ENCODE assay signal across 27 cellular contexts in the genomic region with DNA sequence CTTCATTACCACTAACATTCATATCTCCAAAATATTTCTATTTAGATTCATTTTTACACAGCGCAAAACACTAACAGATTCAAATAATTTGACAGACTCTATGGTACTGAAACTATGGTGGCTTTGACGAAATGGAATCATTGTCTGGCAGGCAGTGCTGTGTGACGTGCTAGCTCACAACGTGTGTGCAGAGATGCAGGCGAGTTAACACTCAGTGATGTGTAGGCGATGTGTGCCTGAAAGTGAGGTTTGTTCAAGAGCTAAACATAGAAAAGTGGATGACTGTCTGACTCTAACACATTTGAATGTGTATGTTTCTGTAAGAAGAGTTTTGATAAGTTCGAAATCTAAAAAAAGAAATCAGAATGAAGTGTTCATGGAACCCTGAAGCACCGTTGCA.
"Had no signal": no experiment of that assay in that cellular context is flagged by ENCODE, and none has a peak within 500 bp of the region (broad histone marks: within the 10 kb centered on the region; RNA-seq: fewer than 3 reads in every experiment).

No MANE protein-coding gene starts in this region.

- H3K27ac ChIP-seq: epithelial cell of prostate, stomach, suprapubic skin, upper lobe of right lung had no signal

- H3K27me3 ChIP-seq: stomach, suprapubic skin, tibial artery, upper lobe of right lung had no signal

- ATAC-seq: activated T-helper 17 cell treated with anti-CD3 and anti-CD28 coated beads, Interleukin-2, amount 50 U/mL, for 72 hours; left lobe of liver; mucosa of descending colon; natural killer cell treated with Interleukin-12 subunit alpha and Interleukin-12 subunit beta and Interleukin-15 and Interleukin-18, amount 100 ng/mL, for 72 hours; stimulated activated naive B cell treated with anti-CD40 and anti-IgM and Interleukin-4, amounts not matched to agents 10 μg/mL and 1 μg/mL and 100 μg/mL, for 72 hours; upper lobe of right lung had no signal

- H3K9me3 ChIP-seq: mucosa of descending colon, stomach, suprapubic skin, tibial artery, upper lobe of right lung had no signal

- H3K4me3 ChIP-seq: lung, mucosa of descending colon, stomach, suprapubic skin, tibial artery, upper lobe of right lung had no signal

- FAIRE-seq: colon, frontal cortex had no signal

- DNase-seq: activated CD4-positive, alpha-beta memory T cell treated with anti-CD3 and anti-CD28 coated beads, Interleukin-2, amount 10 ng/mL, durations not matched to agents 7 days and 5 days; activated CD4-positive, alpha-beta T cell treated with anti-CD3 and anti-CD28 coated beads, Interleukin-2, amount 10 ng/mL, durations not matched to agents 7 days and 5 days; activated CD4-positive, CD25-positive, alpha-beta regulatory T cell treated with anti-CD3 and anti-CD28 coated beads, Interleukin-2, amount 50 U/mL, for 72 hours; activated CD8-positive, alpha-beta memory T cell treated with anti-CD3 and anti-CD28 coated beads, Interleukin-2, amount 50 U/mL, for 48 hours; activated gamma-delta T cell treated with Interleukin-2 at 50 U/mL for 16 hours; activated naive CD4-positive, alpha-beta T cell treated with anti-CD3 and anti-CD28 coated beads, Interleukin-2, amount 50 U/mL, for 16 hours; activated T-cell treated with anti-CD3 and anti-CD28 coated beads, Interleukin-2, amount 50 U/mL, for 24 hours; dermis blood vessel endothelial cell; effector CD8-positive, alpha-beta T cell; immature natural killer cell; mesendoderm; mucosa of descending colon; stimulated activated CD4-positive, alpha-beta T cell treated with anti-CD3 and anti-CD28 coated beads, Interleukin-15, amount 100 ng/mL, for 24 hours; stimulated activated CD4-positive, alpha-beta T cell treated with anti-CD3 and anti-CD28 coated beads, Interleukin-2, amount 100 ng/mL, for 24 hours; stimulated activated naive B cell treated with anti-CD40 and anti-IgM and Interleukin-4, amounts not matched to agents 10 μg/mL and 1 μg/mL and 100 μg/mL, for 72 hours; stomach; T-helper 2 cell; tibial artery; upper lobe of right lung had no signal

- H3K4me1 ChIP-seq: suprapubic skin, upper lobe of right lung had no signal

- H3K36me3 ChIP-seq: stomach, suprapubic skin, tibial artery, upper lobe of right lung had no signal
